1 cellular context compared by ENCODE assay signal in genomic region chr1:211009944-211010343, GRCh38.
TF ChIP-seq lines count a peak whose summit lies in the region.

No MANE protein-coding gene starts in this region.

TF ChIP-seq in H1, 55 proteins besides CTCF, POLR2A, EP300 and RAD21 (continued from another document):
- no peak for TF ChIP-seq SP4 (IDR thresholded peaks at IDR 0.05; ENCODE audit: low read length)
